Comparison of ENCODE assay signal across 1 cellular context in the genomic region with DNA sequence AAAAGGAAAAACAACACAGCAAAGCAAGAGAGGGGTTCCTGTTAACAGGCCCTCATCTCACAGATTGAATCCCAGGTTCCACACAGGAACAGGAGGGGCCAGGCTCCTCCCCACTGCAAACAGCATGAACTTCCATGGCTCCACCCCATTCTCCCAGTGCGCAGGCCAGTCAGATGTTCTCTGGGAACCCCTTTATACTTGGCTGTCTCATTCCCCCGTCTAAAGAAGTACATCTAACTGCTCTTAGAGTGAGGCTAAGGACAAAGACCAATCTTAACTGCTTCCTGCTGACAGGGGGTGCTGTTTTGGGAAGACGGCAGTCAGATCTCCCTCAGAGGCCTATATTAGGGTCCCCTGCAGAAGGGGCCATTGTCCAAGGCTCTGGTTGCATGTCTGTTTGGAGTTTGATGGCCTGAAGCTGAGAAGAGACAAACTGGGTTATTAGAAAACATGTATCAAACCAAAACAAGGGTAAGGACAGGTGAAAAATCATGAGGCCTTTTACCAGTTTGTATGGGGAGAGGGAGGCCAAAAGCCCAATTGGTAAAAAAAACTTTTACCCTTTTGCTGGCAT.
TF ChIP-seq lines count a peak whose summit lies in the region.

No MANE protein-coding gene starts in this region.

TF ChIP-seq in GM12878, 131 proteins besides CTCF, POLR2A, EP300 and RAD21:
- no peak for TF ChIP-seq HDAC6 (IDR thresholded peaks at IDR 0.05; ENCODE audit: unreplicated experiment)
- no peak for TF ChIP-seq TCF12 (IDR thresholded peaks at IDR 0.05; ENCODE audit: low read depth, low read length)
- TF ChIP-seq CBFB (IDR thresholded peaks at IDR 0.05; ENCODE audit: low read depth) = no peak
- no peak for TF ChIP-seq TAF1 (IDR thresholded peaks at IDR 0.05; ENCODE audit: borderline replicate concordance, low read depth, low read length)
- TF ChIP-seq ETV6 (conservative IDR thresholded peaks at IDR 0.05 in 1 of 2, IDR thresholded peaks at IDR 0.05 in 1 of 2; ENCODE audit: borderline replicate concordance in 1 of 2, low read depth in 1 of 2) = no peak
- no peak for TF ChIP-seq ZBED1 (IDR thresholded peaks at IDR 0.05; ENCODE audit: borderline replicate concordance)
- no peak for TF ChIP-seq SUZ12 (IDR thresholded peaks at IDR 0.05; ENCODE audit: unreplicated experiment)
- TF ChIP-seq ZNF217 (IDR thresholded peaks at IDR 0.05) = no peak
- TF ChIP-seq, protein P1, sequence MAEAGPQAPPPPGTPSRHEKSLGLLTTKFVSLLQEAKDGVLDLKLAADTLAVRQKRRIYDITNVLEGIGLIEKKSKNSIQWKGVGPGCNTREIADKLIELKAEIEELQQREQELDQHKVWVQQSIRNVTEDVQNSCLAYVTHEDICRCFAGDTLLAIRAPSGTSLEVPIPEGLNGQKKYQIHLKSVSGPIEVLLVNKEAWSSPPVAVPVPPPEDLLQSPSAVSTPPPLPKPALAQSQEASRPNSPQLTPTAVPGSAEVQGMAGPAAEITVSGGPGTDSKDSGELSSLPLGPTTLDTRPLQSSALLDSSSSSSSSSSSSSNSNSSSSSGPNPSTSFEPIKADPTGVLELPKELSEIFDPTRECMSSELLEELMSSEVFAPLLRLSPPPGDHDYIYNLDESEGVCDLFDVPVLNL (IDR thresholded peaks at IDR 0.05; ENCODE audit: low read depth, low read length) = no peak
- no peak for TF ChIP-seq HDGF (IDR thresholded peaks at IDR 0.05)
- no peak for TF ChIP-seq POLR2AphosphoS5 (IDR thresholded peaks at IDR 0.05; ENCODE audit: low read length)
- TF ChIP-seq NR2F1 (conservative IDR thresholded peaks at IDR 0.05) = no peak
- TF ChIP-seq, protein P2, sequence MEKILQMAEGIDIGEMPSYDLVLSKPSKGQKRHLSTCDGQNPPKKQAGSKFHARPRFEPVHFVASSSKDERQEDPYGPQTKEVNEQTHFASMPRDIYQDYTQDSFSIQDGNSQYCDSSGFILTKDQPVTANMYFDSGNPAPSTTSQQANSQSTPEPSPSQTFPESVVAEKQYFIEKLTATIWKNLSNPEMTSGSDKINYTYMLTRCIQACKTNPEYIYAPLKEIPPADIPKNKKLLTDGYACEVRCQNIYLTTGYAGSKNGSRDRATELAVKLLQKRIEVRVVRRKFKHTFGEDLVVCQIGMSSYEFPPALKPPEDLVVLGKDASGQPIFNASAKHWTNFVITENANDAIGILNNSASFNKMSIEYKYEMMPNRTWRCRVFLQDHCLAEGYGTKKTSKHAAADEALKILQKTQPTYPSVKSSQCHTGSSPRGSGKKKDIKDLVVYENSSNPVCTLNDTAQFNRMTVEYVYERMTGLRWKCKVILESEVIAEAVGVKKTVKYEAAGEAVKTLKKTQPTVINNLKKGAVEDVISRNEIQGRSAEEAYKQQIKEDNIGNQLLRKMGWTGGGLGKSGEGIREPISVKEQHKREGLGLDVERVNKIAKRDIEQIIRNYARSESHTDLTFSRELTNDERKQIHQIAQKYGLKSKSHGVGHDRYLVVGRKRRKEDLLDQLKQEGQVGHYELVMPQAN (conservative IDR thresholded peaks at IDR 0.05) = no peak
TF ChIP-seq in GM12878: peak in this region for 0.
